19 cellular contexts compared by ENCODE assay signal in genomic region chr6:151733680-151734320, GRCh38.
"Had no signal": no experiment of that assay in that cellular context is flagged by ENCODE, and none has a peak within 500 bp of the region (broad histone marks: within the 10 kb centered on the region; RNA-seq: fewer than 3 reads in every experiment).

No MANE protein-coding gene starts in this region.

- FAIRE-seq: islet of Langerhans, urothelium cell line had no signal

- H3K4me3 ChIP-seq: coronary artery, gastrocnemius medialis, heart right ventricle, prostate gland, sigmoid colon, skin epidermis, stomach had no signal

- H3K79me2 ChIP-seq: parathyroid adenoma had no signal

- H3K4me1 ChIP-seq: parathyroid adenoma, prostate gland, sigmoid colon, stomach had no signal

- H3K9me3 ChIP-seq: gastrocnemius medialis, prostate gland had no signal

- H2AFZ ChIP-seq: parathyroid adenoma had no signal

- ATAC-seq: gastrocnemius medialis; naive thymus-derived CD4-positive, alpha-beta T cell had no signal

- H3K27ac ChIP-seq: coronary artery, gastrocnemius medialis, parathyroid adenoma, prostate gland, sigmoid colon, skin epidermis, stomach had no signal

- H3K9ac ChIP-seq: parathyroid adenoma had no signal

- H3K36me3 ChIP-seq: gastrocnemius medialis, heart right ventricle, prostate gland, sigmoid colon, stomach had no signal

- DNase-seq: effector CD4-positive, alpha-beta T cell; endodermal cell; gastrocnemius medialis; hypothalamus; mammary epithelial cell; naive thymus-derived CD4-positive, alpha-beta T cell; nephron progenitor cell; sigmoid colon; stimulated activated CD4-positive, alpha-beta T cell treated with anti-CD3 and anti-CD28 coated beads, Interleukin-2, amount 100 ng/mL, for 24 hours; stimulated activated CD4-positive, alpha-beta T cell treated with anti-CD3 and anti-CD28 coated beads, Interleukin-4, amount 100 ng/mL, for 4 hours; stimulated activated naive CD4-positive, alpha-beta T cell; stomach had no signal

- H3K27me3 ChIP-seq: gastrocnemius medialis, heart right ventricle, sigmoid colon, stomach had no signal
